ENCODE assay signal across 1 cellular context in genomic region chr11:74755395-74755995, GRCh38.
A peak's percentile ranks its signal among the peaks of the same experiment; 100 is the strongest.
TF ChIP-seq lines count a peak whose summit lies in the region.

No MANE protein-coding gene starts in this region.

TF ChIP-seq in K562, 482 proteins besides CTCF, POLR2A, EP300 and RAD21 (continued from another document):
- TF ChIP-seq ZNF407 (IDR thresholded peaks at IDR 0.05; ENCODE audit: low read depth) (no peak), CEBPB (tag; IDR thresholded peaks at IDR 0.05) (peak; percentile 65), ZC3H4 (CRISPR knock-in tag; IDR thresholded peaks at IDR 0.05; ENCODE audit: borderline replicate concordance) (no peak)
- TF ChIP-seq, protein P1, sequence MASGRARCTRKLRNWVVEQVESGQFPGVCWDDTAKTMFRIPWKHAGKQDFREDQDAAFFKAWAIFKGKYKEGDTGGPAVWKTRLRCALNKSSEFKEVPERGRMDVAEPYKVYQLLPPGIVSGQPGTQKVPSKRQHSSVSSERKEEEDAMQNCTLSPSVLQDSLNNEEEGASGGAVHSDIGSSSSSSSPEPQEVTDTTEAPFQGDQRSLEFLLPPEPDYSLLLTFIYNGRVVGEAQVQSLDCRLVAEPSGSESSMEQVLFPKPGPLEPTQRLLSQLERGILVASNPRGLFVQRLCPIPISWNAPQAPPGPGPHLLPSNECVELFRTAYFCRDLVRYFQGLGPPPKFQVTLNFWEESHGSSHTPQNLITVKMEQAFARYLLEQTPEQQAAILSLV (tag; IDR thresholded peaks at IDR 0.05), result 0 out of 2 replicates have a peak, but pooled peaks have one; percentile 12
